ENCODE assay signal across 11 cellular contexts in the genomic region with DNA sequence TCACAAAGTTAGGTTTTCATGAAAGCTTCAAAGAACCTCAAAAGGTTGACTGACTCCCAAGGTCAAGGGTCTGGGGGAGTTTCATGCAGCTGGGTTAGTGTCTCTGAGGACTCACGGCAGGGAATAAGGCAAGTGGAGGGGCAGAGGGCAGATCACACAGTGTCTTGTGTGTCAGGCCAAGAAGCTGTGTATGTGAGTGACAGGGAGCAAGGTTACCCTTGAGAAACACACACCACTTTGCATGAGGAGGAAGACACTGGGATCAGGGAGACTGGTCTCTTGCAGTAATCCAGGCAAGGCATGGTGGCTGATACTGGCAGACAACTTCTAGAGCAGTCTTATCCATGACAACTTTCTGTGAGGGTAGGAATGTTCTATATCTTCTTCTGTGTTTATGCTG. TPM values are rescaled to one million over a fixed set of nuclear protein-coding genes. Genes with fewer than 3 reads are reported as not detected.
A peak's percentile ranks its signal among the peaks of the same experiment; 100 is the strongest.
DNase-seq lines count a peak whose midpoint lies in the region; ATAC-seq, FAIRE-seq and TF ChIP-seq lines count a peak whose summit lies in the region.
"Had no signal": no experiment of that assay in that cellular context is flagged by ENCODE, and none has a peak within 500 bp of the region (broad histone marks: within the 10 kb centered on the region; RNA-seq: fewer than 3 reads in every experiment).

No MANE protein-coding gene starts in this region.

- DNase-seq in CD4-positive, alpha-beta T cell: no peak
- DNase-seq in RWPE1 (ENCODE audit: low spot score): no peak
- DNase-seq in immature natural killer cell: no peak
- no peak for DNase-seq in GM10248 (ENCODE audit: extremely low spot score)
- DNase-seq in GM12891 (ENCODE audit: insufficient read length, low spot score): no peak
- DNase-seq: endodermal cell, NCI-H524, T1000 had no signal

- peak overlapping the region; percentile 38 for H3K4me3 Mint-ChIP-seq in CD4-positive, alpha-beta T cell
- peak overlapping the region in 1 of 5 donors; percentile 25 for H3K4me3 Mint-ChIP-seq in immature natural killer cell
- H3K4me3 Mint-ChIP-seq: endodermal cell had no signal

- intact Hi-C loops in CD4-positive, alpha-beta T cell (cut with DNase I, micrococcal nuclease): no loop called here

- no peaks in the 10 kb centered on the region for H3K27me3 Mint-ChIP-seq in CD4-positive, alpha-beta T cell
- H3K27me3 Mint-ChIP-seq in immature natural killer cell (ENCODE audit: low read depth in 3 of 3): peaks cover 0 to 2% (median 0%) of the 10 kb centered on the region in 3 donors

- H3K36me3 Mint-ChIP-seq in CD4-positive, alpha-beta T cell (ENCODE audit: low read depth): peaks cover 55% of the 10 kb centered on the region
- H3K36me3 Mint-ChIP-seq in immature natural killer cell: peaks cover 0 to 5% (median 4%) of the 10 kb centered on the region in 3 donors

- no peak for FAIRE-seq in GM12891 (lab: Jason Lieb, UNC)
- FAIRE-seq: kidney had no signal

- no peak for TF ChIP-seq POLR2A in GM12891 (IDR thresholded peaks at IDR 0.05; ENCODE audit: low read depth, low read length)

- no peaks in the 10 kb centered on the region for H3K9me3 Mint-ChIP-seq in CD4-positive, alpha-beta T cell
- H3K9me3 Mint-ChIP-seq in immature natural killer cell: no peaks in the 10 kb centered on the region
- H3K9me3 Mint-ChIP-seq: endodermal cell had no signal

- POLR2A ChIA-PET in CD4-positive, alpha-beta T cell (lab: Charles Lee): interaction anchor here (0.9 to 2.2 kb wide), 3 partner anchors 11 to 58 kb away, joined by 3 to 7 read pairs (median 5); no protein-coding TSS in a partner anchor
- POLR2A ChIA-PET in RWPE1 (lab: Yijun Ruan, JAX; ENCODE audit: low non-redundant PET): no interaction called here
- POLR2A ChIA-PET in GM10248 (lab: Yijun Ruan, JAX): no interaction called here

- TF ChIP-seq CTCF in CD4-positive, alpha-beta T cell (IDR thresholded peaks at IDR 0.05): no peak
- TF ChIP-seq CTCF in RWPE1 (conservative IDR thresholded peaks at IDR 0.05; ENCODE audit: low read depth) (no peak), GM10248 (IDR thresholded peaks at IDR 0.05; ENCODE audit: control extremely low read depth, extremely low read depth, low read depth, missing control alignments) (no peak)

- peak overlapping the region; percentile 95 for H3K27ac Mint-ChIP-seq in CD4-positive, alpha-beta T cell
- H3K27ac Mint-ChIP-seq in immature natural killer cell: peak overlapping the region; percentile 55 to 89 (median 73)
- H3K27ac Mint-ChIP-seq: endodermal cell had no signal

- no peaks in the 10 kb centered on the region for H3K27me3 ChIP-seq in CD4-positive, alpha-beta T cell (ENCODE audit: control insufficient read depth, insufficient read depth, low read length)

- ATAC-seq in CD4-positive, alpha-beta T cell (ENCODE audit: poor library complexity): no peak
- no peak for ATAC-seq in HG03520 (IDR thresholded peaks at IDR 0.05; ENCODE audit: unreplicated experiment)
- ATAC-seq: sciatic nerve had no signal

- H3K27ac ChIP-seq in CD4-positive, alpha-beta T cell (ENCODE audit: low read depth, low read length): no peak overlapping the region
- peak overlapping the region; percentile 99 for H3K27ac ChIP-seq in RWPE1

- H3K9me3 ChIP-seq in CD4-positive, alpha-beta T cell (ENCODE audit: control insufficient read depth, low read length): no peaks in the 10 kb centered on the region

- CTCF ChIA-PET in CD4-positive, alpha-beta T cell (lab: Charles Lee): no interaction called here
- CTCF ChIA-PET in RWPE1 (lab: Yijun Ruan, JAX) (interaction anchor here (0.7 kb wide), 1 partner anchor 87 kb away, joined by 3 read pairs; no protein-coding TSS in a partner anchor), GM10248 (lab: Yijun Ruan, JAX) (interaction anchor here (1.7 to 2.9 kb wide), 6 partner anchors 9 to 163 kb away, joined by 6 to 11 read pairs (median 9); partner anchors contain the start of genes DHRS13 and NEK8)

- peaks cover 42% of the 10 kb centered on the region for H3K4me1 Mint-ChIP-seq in CD4-positive, alpha-beta T cell (ENCODE audit: low read depth)
- peaks cover 46 to 47% of the 10 kb centered on the region in 2 donors for H3K4me1 Mint-ChIP-seq in immature natural killer cell

TF ChIP-seq in GM12891, 5 proteins besides CTCF, POLR2A, EP300 and RAD21:
- TF ChIP-seq TAF1 (IDR thresholded peaks at IDR 0.05; ENCODE audit: low read depth, low read length): no peak
- TF ChIP-seq PAX5 (IDR thresholded peaks at IDR 0.05; ENCODE audit: insufficient read depth, low read length, severe bottlenecking): no peak
- TF ChIP-seq POU2F2 (IDR thresholded peaks at IDR 0.05; ENCODE audit: low read depth, low read length): no peak
- TF ChIP-seq SPI1 (IDR thresholded peaks at IDR 0.05; ENCODE audit: low read depth, low read length): no peak
- no peak for TF ChIP-seq POLR2AphosphoS5 (IDR thresholded peaks at IDR 0.05; ENCODE audit: low read depth, low read length)

RNA-seq across cellular contexts. Expression of gene FLOT2, which starts 6.3 kb away (rescaled TPM):
- total RNA-seq in CD4-positive, alpha-beta T cell: 10 to 100 TPM; 79.7 to 85.1 TPM
- 100 to 1,000 TPM; 275 to 360 (median 296) TPM for polyA plus RNA-seq in immature natural killer cell
- 22.0 TPM for polyA plus RNA-seq in GM12891 (2012; ENCODE audit: low read depth, missing spikeins)

RNA-seq across cellular contexts. Expression of gene DHRS13, which starts 11.7 kb away (rescaled TPM):
- 10 to 100 TPM; 33.5 to 34.3 TPM for total RNA-seq in CD4-positive, alpha-beta T cell
- polyA plus RNA-seq in immature natural killer cell: 10 to 100 TPM; 21.4 to 27.4 (median 22.2) TPM
- 3.8 TPM for polyA plus RNA-seq in GM12891 (2012; ENCODE audit: low read depth, missing spikeins)

RNA-seq across cellular contexts. Expression of gene ERAL1, which starts 36.4 kb away (rescaled TPM):
- 10 to 100 TPM; 15.6 to 16.8 TPM for total RNA-seq in CD4-positive, alpha-beta T cell
- 10 to 100 TPM; 32.6 to 48.9 (median 43.5) TPM for polyA plus RNA-seq in immature natural killer cell
- polyA plus RNA-seq in GM12891 (2012; ENCODE audit: low read depth, missing spikeins): 35.4 TPM

RNA-seq across cellular contexts. Expression of gene FAM222B, which starts 48.6 kb away (rescaled TPM):
- total RNA-seq in CD4-positive, alpha-beta T cell: 10 to 100 TPM; 17.3 to 17.5 TPM
- polyA plus RNA-seq in immature natural killer cell: 10 to 100 TPM in 1 of 3 donors, 1 to 10 TPM in 2; 2.5 to 13.7 (median 4.9) TPM
- 4.8 TPM for polyA plus RNA-seq in GM12891 (2012; ENCODE audit: low read depth, missing spikeins)
